ENCODE assay signal across 13 cellular contexts in genomic region chr3:181941250-181941649, GRCh38.
DNase-seq lines count a peak whose midpoint lies in the region; ATAC-seq and TF ChIP-seq lines count a peak whose summit lies in the region.
"Had no signal": no experiment of that assay in that cellular context is flagged by ENCODE, and none has a peak within 500 bp of the region (broad histone marks: within the 10 kb centered on the region; RNA-seq: fewer than 3 reads in every experiment).

No MANE protein-coding gene starts in this region.

- no peaks in the 10 kb centered on the region for H4K20me1 ChIP-seq in OCI-LY7 (ENCODE audit: insufficient read depth, low read length)

- H3K79me2 ChIP-seq in OCI-LY7 (ENCODE audit: insufficient read depth, low read depth, low read length): no peaks in the 10 kb centered on the region

- no peaks in the 10 kb centered on the region for H3K9me2 ChIP-seq in OCI-LY7 (ENCODE audit: insufficient read depth, low read length)

- BruUV-seq in OCI-LY7 (replicated peaks; lab: Mats Ljungman, UMichigan): no TSS peak

- DNase-seq in OCI-LY7 (ENCODE audit: low spot score) (no peak), Right ventricle myocardium inferior (ENCODE audit: missing footprints) (no peak), GF-D8 (lab: John Stamatoyannopoulos, UW) (no peak), DMS 273 (lab: John Stamatoyannopoulos, UW; ENCODE audit: unreplicated experiment) (no peak), posterior vena cava (ENCODE audit: low spot score) (no peak)
- DNase-seq: activated T-cell treated with anti-CD3 and anti-CD28 coated beads, Interleukin-2, amount 50 U/mL, for 24 hours; effector CD8-positive, alpha-beta T cell; MG63; NCI-H526 had no signal

- H3K4me3 ChIP-seq in OCI-LY7 (ENCODE audit: low read depth, low read length, poor library complexity, severe bottlenecking): no peak overlapping the region
- H3K4me3 ChIP-seq: MG63, SK-N-MC had no signal

- peaks cover 41% of the 10 kb centered on the region for H3K4me1 ChIP-seq in OCI-LY7 (ENCODE audit: insufficient read depth, low read length, poor library complexity, severe bottlenecking)

- 0 out of 2 replicates have a peak, but pooled peaks cover 3% of the 10 kb centered on the region for H3K9me3 ChIP-seq in OCI-LY7 (ENCODE audit: low read length)

- no peak overlapping the region for H3K27ac ChIP-seq in OCI-LY7 (ENCODE audit: low read depth, low read length, poor library complexity, severe bottlenecking)
- H3K27ac ChIP-seq: SK-N-MC had no signal

- no peaks in the 10 kb centered on the region for H3K36me3 ChIP-seq in OCI-LY7 (ENCODE audit: insufficient read depth, low read length)
- H3K36me3 ChIP-seq: MG63 had no signal

- TF ChIP-seq CTCF in OCI-LY7 (conservative IDR thresholded peaks at IDR 0.05; ENCODE audit: low read length): no peak

- CTCF ChIA-PET in OCI-LY7 (lab: Charles Lee; ENCODE audit: unreplicated experiment): no interaction called here

- POLR2A ChIA-PET in OCI-LY7 (lab: Charles Lee): interaction anchor here (1.1 to 1.2 kb wide), 2 partner anchors 9 to 21 kb away, joined by 3 read pairs; no protein-coding TSS in a partner anchor

- intact Hi-C loops in OCI-LY7 (cut with micrococcal nuclease; ENCODE audit: unreplicated experiment): no loop called here
- intact Hi-C loops in Right ventricle myocardium inferior (cut with DNase I): no loop called here
- intact Hi-C loops in posterior vena cava (cut with DNase I): no loop called here

- H3K4me2 ChIP-seq in OCI-LY7 (ENCODE audit: low read length): peak overlapping the region; percentile 35

- ATAC-seq in GM18517 (IDR thresholded peaks at IDR 0.05; ENCODE audit: unreplicated experiment) (peak; percentile 67), GM21576 (IDR thresholded peaks at IDR 0.05; ENCODE audit: unreplicated experiment) (peak; percentile 93), HG03280 (IDR thresholded peaks at IDR 0.05; ENCODE audit: unreplicated experiment) (peak; percentile 71), Right ventricle myocardium inferior (no peak)

- peak overlapping the region; percentile 82; the same call in 1 of the 2 replicates for H2AFZ ChIP-seq in OCI-LY7 (ENCODE audit: low read length)
